ENCODE assay signal across 19 cellular contexts in the genomic region with DNA sequence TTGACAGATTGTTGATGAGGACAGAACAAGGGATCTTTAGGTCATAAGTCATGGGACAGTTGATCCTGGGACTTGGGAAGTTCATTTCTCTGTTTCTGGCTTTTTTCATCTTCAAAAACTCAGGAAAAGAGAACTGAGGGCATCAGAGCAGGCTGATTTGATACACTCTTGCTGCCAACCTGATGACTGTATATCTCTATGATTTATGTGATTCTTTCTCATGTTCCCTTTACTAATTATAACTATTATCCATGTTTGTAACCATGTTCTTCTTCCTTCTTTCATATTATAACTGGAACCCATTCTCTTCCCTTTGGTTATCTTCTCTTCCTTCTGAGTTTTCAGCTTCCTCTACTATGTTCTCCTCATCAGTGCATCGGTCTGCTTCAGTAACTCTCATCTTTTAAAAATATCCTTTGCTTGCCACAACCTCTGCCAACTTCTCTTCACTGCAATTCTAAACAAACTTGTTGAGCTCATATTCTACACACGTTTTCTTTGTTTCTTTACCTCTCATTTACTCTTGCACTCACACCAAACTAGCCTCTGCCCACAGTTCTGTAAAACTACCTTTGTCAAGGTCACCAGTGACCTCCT. TPM values are rescaled to one million over a fixed set of nuclear protein-coding genes. Genes with fewer than 3 reads are reported as not detected.
DNase-seq lines count a peak whose midpoint lies in the region; ATAC-seq and TF ChIP-seq lines count a peak whose summit lies in the region.
"Had no signal": no experiment of that assay in that cellular context is flagged by ENCODE, and none has a peak within 500 bp of the region (broad histone marks: within the 10 kb centered on the region; RNA-seq: fewer than 3 reads in every experiment).

No MANE protein-coding gene starts in this region.

- H3K27me3 Mint-ChIP-seq in natural killer cell treated with Interleukin-12 subunit alpha and Interleukin-12 subunit beta and Interleukin-15 and Interleukin-18, amount 100 ng/mL, for 72 hours = peaks cover 19 to 37% of the 10 kb centered on the region in 2 donors
- H3K27me3 Mint-ChIP-seq in natural killer cell (ENCODE audit: low read depth in 2 of 2) = peaks cover 24 to 61% of the 10 kb centered on the region in 2 donors
- H3K27me3 Mint-ChIP-seq in IgD-negative memory B cell = no peaks in the 10 kb centered on the region
- peaks cover 4% of the 10 kb centered on the region for H3K27me3 Mint-ChIP-seq in activated naive CD8-positive, alpha-beta T cell treated with anti-CD3 and anti-CD28 coated beads for 36 hours
- no peaks in the 10 kb centered on the region for H3K27me3 Mint-ChIP-seq in stimulated activated naive B cell treated with anti-CD40 and anti-IgM and Interleukin-4, amounts not matched to agents 10 μg/mL and 1 μg/mL and 100 μg/mL, for 72 hours
- H3K27me3 Mint-ChIP-seq: CD4-positive, alpha-beta memory T cell had no signal

- peaks cover 8% of the 10 kb centered on the region for H3K36me3 Mint-ChIP-seq in natural killer cell treated with Interleukin-12 subunit alpha and Interleukin-12 subunit beta and Interleukin-15 and Interleukin-18, amount 100 ng/mL, for 72 hours
- H3K36me3 Mint-ChIP-seq in natural killer cell = no peaks in the 10 kb centered on the region
- H3K36me3 Mint-ChIP-seq in IgD-negative memory B cell = peaks cover 6% of the 10 kb centered on the region
- H3K36me3 Mint-ChIP-seq in activated naive CD8-positive, alpha-beta T cell treated with anti-CD3 and anti-CD28 coated beads for 36 hours = peaks cover 10% of the 10 kb centered on the region
- H3K36me3 Mint-ChIP-seq in stimulated activated naive B cell treated with anti-CD40 and anti-IgM and Interleukin-4, amounts not matched to agents 10 μg/mL and 1 μg/mL and 100 μg/mL, for 72 hours = peaks cover 34 to 57% of the 10 kb centered on the region in 2 donors

- no peak for TF ChIP-seq CTCF in natural killer cell (IDR thresholded peaks at IDR 0.05)

- peaks cover 3% of the 10 kb centered on the region for H3K9me3 Mint-ChIP-seq in natural killer cell treated with Interleukin-12 subunit alpha and Interleukin-12 subunit beta and Interleukin-15 and Interleukin-18, amount 100 ng/mL, for 72 hours
- peaks cover 0 to 8% of the 10 kb centered on the region in 2 donors for H3K9me3 Mint-ChIP-seq in natural killer cell
- peaks cover 0 to 2% (median 0%) of the 10 kb centered on the region in 3 donors for H3K9me3 Mint-ChIP-seq in IgD-negative memory B cell
- H3K9me3 Mint-ChIP-seq in activated naive CD8-positive, alpha-beta T cell treated with anti-CD3 and anti-CD28 coated beads for 36 hours = peaks cover 5% of the 10 kb centered on the region
- H3K9me3 Mint-ChIP-seq in stimulated activated naive B cell treated with anti-CD40 and anti-IgM and Interleukin-4, amounts not matched to agents 10 μg/mL and 1 μg/mL and 100 μg/mL, for 72 hours = peaks cover 4% of the 10 kb centered on the region in 2 donors

- intact Hi-C loops in natural killer cell (cut with micrococcal nuclease) = no loop called here

- peak overlapping the region in 1 of 2 donors; percentile 2 for H3K27ac Mint-ChIP-seq in natural killer cell treated with Interleukin-12 subunit alpha and Interleukin-12 subunit beta and Interleukin-15 and Interleukin-18, amount 100 ng/mL, for 72 hours
- H3K27ac Mint-ChIP-seq in natural killer cell = no peak overlapping the region
- H3K27ac Mint-ChIP-seq in IgD-negative memory B cell = peak overlapping the region; percentile 48 to 82 (median 69)
- H3K27ac Mint-ChIP-seq in activated naive CD8-positive, alpha-beta T cell treated with anti-CD3 and anti-CD28 coated beads for 36 hours = peak overlapping the region; percentile 2
- peak overlapping the region; percentile 71 for H3K27ac Mint-ChIP-seq in stimulated activated naive B cell treated with anti-CD40 and anti-IgM and Interleukin-4, amounts not matched to agents 10 μg/mL and 1 μg/mL and 100 μg/mL, for 72 hours

- no peak for DNase-seq in natural killer cell treated with Interleukin-12 subunit alpha and Interleukin-12 subunit beta and Interleukin-15 and Interleukin-18, amount 100 ng/mL, for 72 hours (ENCODE audit: low spot score)
- DNase-seq in natural killer cell (no peak), KG1 (lab: John Stamatoyannopoulos, UW) (no peak)
- no peak for DNase-seq in activated naive CD8-positive, alpha-beta T cell treated with anti-CD3 and anti-CD28 coated beads for 36 hours
- no peak for DNase-seq in stimulated activated naive B cell treated with anti-CD40 and anti-IgM and Interleukin-4, amounts not matched to agents 10 μg/mL and 1 μg/mL and 100 μg/mL, for 72 hours
- DNase-seq: CD4-positive, alpha-beta memory T cell; DMS79; H7; MV-4-11; NCI-H2227 treated with DMSO at 0.1 percent for 48 hours; NCI-H526 treated with DMSO at 0.1 percent for 48 hours; NK-92 treated with Interleukin-12 subunit alpha and Interleukin-12 subunit beta, amount 100 ng/mL, for 24 hours; PC-9; SHP77; SW 1271 had no signal

- peaks cover 9 to 33% of the 10 kb centered on the region in 2 donors for H3K4me1 Mint-ChIP-seq in natural killer cell treated with Interleukin-12 subunit alpha and Interleukin-12 subunit beta and Interleukin-15 and Interleukin-18, amount 100 ng/mL, for 72 hours (ENCODE audit: low read depth in 2 of 2)
- H3K4me1 Mint-ChIP-seq in natural killer cell (peaks cover 0 to 5% of the 10 kb centered on the region in 2 donors), IgD-negative memory B cell (peaks cover 68 to 80% (median 80%) of the 10 kb centered on the region in 3 donors)
- peaks cover 21% of the 10 kb centered on the region for H3K4me1 Mint-ChIP-seq in activated naive CD8-positive, alpha-beta T cell treated with anti-CD3 and anti-CD28 coated beads for 36 hours
- peaks cover 50 to 70% of the 10 kb centered on the region in 2 donors for H3K4me1 Mint-ChIP-seq in stimulated activated naive B cell treated with anti-CD40 and anti-IgM and Interleukin-4, amounts not matched to agents 10 μg/mL and 1 μg/mL and 100 μg/mL, for 72 hours

- peak overlapping the region; percentile 6 for H3K4me3 Mint-ChIP-seq in natural killer cell treated with Interleukin-12 subunit alpha and Interleukin-12 subunit beta and Interleukin-15 and Interleukin-18, amount 100 ng/mL, for 72 hours
- H3K4me3 Mint-ChIP-seq in natural killer cell = no peak overlapping the region
- peak overlapping the region; percentile 65 to 87 (median 78) for H3K4me3 Mint-ChIP-seq in IgD-negative memory B cell
- no peak overlapping the region for H3K4me3 Mint-ChIP-seq in activated naive CD8-positive, alpha-beta T cell treated with anti-CD3 and anti-CD28 coated beads for 36 hours
- H3K4me3 Mint-ChIP-seq in stimulated activated naive B cell treated with anti-CD40 and anti-IgM and Interleukin-4, amounts not matched to agents 10 μg/mL and 1 μg/mL and 100 μg/mL, for 72 hours = peak overlapping the region; percentile 17 to 59
- H3K4me3 Mint-ChIP-seq: CD4-positive, alpha-beta memory T cell had no signal

- no peak for ATAC-seq in natural killer cell treated with Interleukin-12 subunit alpha and Interleukin-12 subunit beta and Interleukin-15 and Interleukin-18, amount 100 ng/mL, for 72 hours
- no peak for ATAC-seq in natural killer cell
- no peak for ATAC-seq in stimulated activated naive B cell treated with anti-CD40 and anti-IgM and Interleukin-4, amounts not matched to agents 10 μg/mL and 1 μg/mL and 100 μg/mL, for 72 hours (replicated peaks)
- no peak for ATAC-seq in HG02588 (IDR thresholded peaks at IDR 0.05; ENCODE audit: unreplicated experiment)
- ATAC-seq in HG02884 (IDR thresholded peaks at IDR 0.05; ENCODE audit: unreplicated experiment) = no peak
- ATAC-seq: A549 had no signal

RNA-seq across cellular contexts. Expression of gene RASGRP3, which starts 13.5 kb away (rescaled TPM):
- total RNA-seq in natural killer cell treated with Interleukin-12 subunit alpha and Interleukin-12 subunit beta and Interleukin-15 and Interleukin-18, amount 100 ng/mL, for 72 hours = 10 to 100 TPM in 1 of 2 donors, 1 to 10 TPM in 1; 1.5 to 26.2 TPM
- total RNA-seq in natural killer cell = 10 to 100 TPM in 1 of 3 donors, 1 to 10 TPM in 2; 1.8 to 21.1 (median 2.7) TPM
- 82.4 TPM for polyA plus RNA-seq in IgD-negative memory B cell
- total RNA-seq in activated naive CD8-positive, alpha-beta T cell treated with anti-CD3 and anti-CD28 coated beads for 36 hours = 1 to 10 TPM; 5.5 to 5.8 TPM

Comparison
In these comparisons a context has a peak if more than half of its experiments do, and no peak if none do; other contexts are left out.
1. H3K4me3 Mint-ChIP-seq: peak in natural killer cell treated with Interleukin-12 subunit alpha and Interleukin-12 subunit beta and Interleukin-15 and Interleukin-18, amount 100 ng/mL, for 72 hours (single experiment), IgD-negative memory B cell (4 of 4) and stimulated activated naive B cell treated with anti-CD40 and anti-IgM and Interleukin-4, amounts not matched to agents 10 μg/mL and 1 μg/mL and 100 μg/mL, for 72 hours (2 of 2); none in natural killer cell (single experiment) and activated naive CD8-positive, alpha-beta T cell treated with anti-CD3 and anti-CD28 coated beads for 36 hours (single experiment).
2. H3K27ac Mint-ChIP-seq: peak in IgD-negative memory B cell (3 of 3), activated naive CD8-positive, alpha-beta T cell treated with anti-CD3 and anti-CD28 coated beads for 36 hours (single experiment) and stimulated activated naive B cell treated with anti-CD40 and anti-IgM and Interleukin-4, amounts not matched to agents 10 μg/mL and 1 μg/mL and 100 μg/mL, for 72 hours (single experiment); none in natural killer cell (0 of 2).